10 cellular contexts compared by ENCODE assay signal in the genomic region with DNA sequence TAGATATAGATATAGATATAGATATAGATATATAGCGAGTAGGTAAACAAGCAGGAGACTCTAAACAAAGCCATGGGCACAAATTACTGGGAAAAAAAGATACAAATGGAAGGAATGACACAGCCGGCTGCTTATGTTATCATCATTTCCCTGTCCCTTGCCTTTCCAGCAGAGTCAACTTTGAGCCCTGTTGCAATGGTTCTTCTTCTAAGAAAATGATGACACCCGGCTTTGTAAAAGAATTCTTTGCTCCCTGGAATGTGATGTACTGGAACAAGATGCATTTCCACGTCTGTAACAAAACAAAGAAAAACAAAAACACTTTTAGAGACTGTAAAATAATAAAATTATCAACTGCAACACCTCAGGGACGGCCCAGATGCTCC.
A peak's percentile ranks its signal among the peaks of the same experiment; 100 is the strongest.
DNase-seq lines count a peak whose midpoint lies in the region; ATAC-seq and TF ChIP-seq lines count a peak whose summit lies in the region.
"Had no signal": no experiment of that assay in that cellular context is flagged by ENCODE, and none has a peak within 500 bp of the region (broad histone marks: within the 10 kb centered on the region; RNA-seq: fewer than 3 reads in every experiment).

No MANE protein-coding gene starts in this region.

- H3K4me1 Mint-ChIP-seq in central memory CD8-positive, alpha-beta T cell = peaks cover 11% of the 10 kb centered on the region

- peak overlapping the region; percentile 60 for H3K27ac Mint-ChIP-seq in central memory CD8-positive, alpha-beta T cell (ENCODE audit: low read depth)

- H3K9me3 ChIP-seq in left ventricle myocardium inferior (replicated peaks) = peaks cover 21% of the 10 kb centered on the region
- no peaks in the 10 kb centered on the region for H3K9me3 ChIP-seq in mucosa of descending colon
- H3K9me3 ChIP-seq in upper lobe of left lung = peaks cover 0 to 7% (median 2%) of the 10 kb centered on the region in 4 donors
- no peaks in the 10 kb centered on the region for H3K9me3 ChIP-seq in SJCRH30 (replicated peaks)

- intact Hi-C loops in left ventricle myocardium inferior (cut with micrococcal nuclease) = no loop called here
- intact Hi-C loops in left ventricle myocardium superior (cut with micrococcal nuclease) = no loop called here
- intact Hi-C loops in mucosa of descending colon (cut with DNase I, micrococcal nuclease) = no loop called here

- TF ChIP-seq EP300 in upper lobe of left lung (IDR thresholded peaks at IDR 0.05) = no peak

- H3K4me1 ChIP-seq in left ventricle myocardium inferior = peaks cover 20% of the 10 kb centered on the region
- H3K4me1 ChIP-seq in mucosa of descending colon (ENCODE audit: low read depth) = no peaks in the 10 kb centered on the region
- H3K4me1 ChIP-seq in upper lobe of left lung = peaks cover 0 to 11% (median 10%) of the 10 kb centered on the region in 4 donors
- H3K4me1 ChIP-seq in SJCRH30 = peaks cover 3% of the 10 kb centered on the region; the same call in 1 of the 2 replicates

- ATAC-seq in left ventricle myocardium superior = no peak
- no peak for ATAC-seq in central memory CD8-positive, alpha-beta T cell (replicated peaks; ENCODE audit: extremely low read depth, poor library complexity, severe bottlenecking)
- ATAC-seq in mucosa of descending colon = no peak
- peak in 1 of 2 donors; percentile 4 for ATAC-seq in upper lobe of left lung (ENCODE audit: low FRiP score in 2 of 2)
- ATAC-seq in HG03196 (IDR thresholded peaks at IDR 0.05; ENCODE audit: unreplicated experiment) = no peak

- peaks cover 18% of the 10 kb centered on the region for H3K27me3 Mint-ChIP-seq in central memory CD8-positive, alpha-beta T cell

- TF ChIP-seq POLR2A in upper lobe of left lung (IDR thresholded peaks at IDR 0.05) = no peak

- DNase-seq in left ventricle myocardium inferior = no peak
- no peak for DNase-seq in left ventricle myocardium superior
- DNase-seq in central memory CD8-positive, alpha-beta T cell (ENCODE audit: low spot score in 2 of 2) = no peak
- DNase-seq in mucosa of descending colon = no peak
- no peak for DNase-seq in upper lobe of left lung
- DNase-seq in RKO (ENCODE audit: low spot score) = no peak
- no peak for DNase-seq in SJCRH30
- DNase-seq: Calu3 had no signal

- H3K4me3 Mint-ChIP-seq in central memory CD8-positive, alpha-beta T cell = peak overlapping the region; percentile 85

- H3K36me3 ChIP-seq in left ventricle myocardium inferior (no peaks in the 10 kb centered on the region), mucosa of descending colon (ENCODE audit: low read depth) (no peaks in the 10 kb centered on the region), upper lobe of left lung (no peaks in the 10 kb centered on the region), SJCRH30 (no peaks in the 10 kb centered on the region)

- H3K27ac ChIP-seq in left ventricle myocardium inferior (replicated peaks) = peak overlapping the region; percentile 58
- H3K27ac ChIP-seq in upper lobe of left lung = peak overlapping the region in 1 of 4 donors; percentile 80
- H3K27ac ChIP-seq in SJCRH30 = no peak overlapping the region
- H3K27ac ChIP-seq: VCaP had no signal

- TF ChIP-seq CTCF in left ventricle myocardium inferior (IDR thresholded peaks at IDR 0.05; ENCODE audit: borderline replicate concordance) (no peak), mucosa of descending colon (IDR thresholded peaks at IDR 0.05) (no peak), upper lobe of left lung (IDR thresholded peaks at IDR 0.05) (no peak)

- H3K9me3 Mint-ChIP-seq in central memory CD8-positive, alpha-beta T cell = peaks cover 6% of the 10 kb centered on the region

- 49 to 59% methylated on average over 5 of the region's 5 CpGs for WGBS in upper lobe of left lung, 2 donors

- H3K27me3 ChIP-seq in left ventricle myocardium inferior (ENCODE audit: low read depth) = no peaks in the 10 kb centered on the region
- H3K27me3 ChIP-seq in upper lobe of left lung = no peaks in the 10 kb centered on the region
- no peaks in the 10 kb centered on the region for H3K27me3 ChIP-seq in SJCRH30

- H3K4me3 ChIP-seq in left ventricle myocardium inferior (peak overlapping the region; percentile 71), mucosa of descending colon (peak overlapping the region; percentile 7), upper lobe of left lung (peak overlapping the region in 3 of 4 donors; percentile 48 to 59 (median 52)), SJCRH30 (no peak overlapping the region)

- peaks cover 4% of the 10 kb centered on the region for H3K36me3 Mint-ChIP-seq in central memory CD8-positive, alpha-beta T cell (ENCODE audit: insufficient read depth)
